In genomic region chr22:25933158-25933788, GRCh38 we compare ENCODE assay signal across 22 cellular contexts.
A peak's percentile ranks its signal among the peaks of the same experiment; 100 is the strongest.
DNase-seq lines count a peak whose midpoint lies in the region; FAIRE-seq and TF ChIP-seq lines count a peak whose summit lies in the region.
"Had no signal": no experiment of that assay in that cellular context is flagged by ENCODE, and none has a peak within 500 bp of the region (broad histone marks: within the 10 kb centered on the region; RNA-seq: fewer than 3 reads in every experiment).

No MANE protein-coding gene starts in this region.

- H3K27me3 ChIP-seq in WERI-Rb-1 (ENCODE audit: insufficient read depth, low read depth, severe bottlenecking) (no peaks in the 10 kb centered on the region), mesendoderm (ENCODE audit: insufficient read depth, low read length, poor library complexity) (no peaks in the 10 kb centered on the region)
- H3K27me3 ChIP-seq: BLaER1 had no signal

- intact Hi-C loops in head of caudate nucleus (cut with DNase I) = no loop called here

- H3K9me3 ChIP-seq in HEK293 (ENCODE audit: control insufficient read depth, insufficient read depth, low read depth, low read length) = no peaks in the 10 kb centered on the region
- H3K9me3 ChIP-seq in WERI-Rb-1 (ENCODE audit: severe bottlenecking) = peaks cover 10% of the 10 kb centered on the region
- H3K9me3 ChIP-seq: Caco-2 had no signal

- no peak overlapping the region for H3K9ac ChIP-seq in mesendoderm (ENCODE audit: low read length)
- H3K9ac ChIP-seq: BLaER1 had no signal

- POLR2A ChIA-PET in HEK293 (lab: Yijun Ruan, JAX) = no interaction called here

- no peak for TF ChIP-seq CTCF in HEK293 (tag by site-specific recombination; IDR thresholded peaks at IDR 0.05)
- no peak for TF ChIP-seq CTCF in WERI-Rb-1 (IDR thresholded peaks at IDR 0.05; ENCODE audit: low read depth, low read length)

- H4K8ac ChIP-seq in mesendoderm (ENCODE audit: low read depth, low read length) = no peak overlapping the region

- H3K4me2 ChIP-seq in mesendoderm (ENCODE audit: low read length) = no peak overlapping the region
- H3K4me2 ChIP-seq: BLaER1, GM23338 had no signal

- DNase-seq in WERI-Rb-1 (peak; percentile 58), mesendoderm (peak; percentile 60), urothelium cell line (ENCODE audit: low spot score) (no peak), head of caudate nucleus (no peak), NCI-H146 (lab: John Stamatoyannopoulos, UW) (no peak)
- DNase-seq in stimulated activated naive CD4-positive, alpha-beta T cell treated with Interleukin-2 at 50 U/mL for 16 hours (lab: John Stamatoyannopoulos, UW) = no peak
- DNase-seq: Caco-2; CD4-positive, CD25-positive, alpha-beta regulatory T cell; CD8-positive, alpha-beta T cell; DMS153; DND-41; H9; HFFc6 had no signal

- FAIRE-seq in urothelium cell line (lab: Jason Lieb, UNC) = peak; percentile 88
- FAIRE-seq: A204.1, G401.6, GM12892, GM19239 had no signal

- H3K4ac ChIP-seq in mesendoderm (ENCODE audit: low read depth, low read length) = no peak overlapping the region

- no peak overlapping the region for H2AK5ac ChIP-seq in mesendoderm (ENCODE audit: low read length)

- CTCF ChIA-PET in HEK293 (lab: Yijun Ruan, JAX) = interaction anchor here (0.7 to 1.0 kb wide), 3 partner anchors 15 to 30 kb away, joined by 4 to 6 read pairs (median 4); no protein-coding TSS in a partner anchor

- H2BK5ac ChIP-seq in mesendoderm (ENCODE audit: low read length) = no peak overlapping the region

- no peak overlapping the region for H3K18ac ChIP-seq in mesendoderm (ENCODE audit: low read length)

- WGBS in mesendoderm (ENCODE audit: extremely low coverage, insufficient coverage, low lambda C conversion rate) = no CpG with 5 or more reads among the region's 3 CpGs

- H2BK120ac ChIP-seq in mesendoderm (ENCODE audit: low read depth, low read length) = no peak overlapping the region

- no peaks in the 10 kb centered on the region for H3K79me1 ChIP-seq in mesendoderm (ENCODE audit: low read length)

- H3K4me3 ChIP-seq in HEK293 (ENCODE audit: low read depth, low read length) = no peak overlapping the region
- H3K4me3 ChIP-seq in WERI-Rb-1 (ENCODE audit: low read depth, low read length) = no peak overlapping the region
- no peak overlapping the region for H3K4me3 ChIP-seq in mesendoderm (ENCODE audit: low read length)
- H3K4me3 ChIP-seq: BLaER1, GM23338 had no signal

- no peak overlapping the region for H3K23ac ChIP-seq in mesendoderm (ENCODE audit: low read length)

- H3K36me3 ChIP-seq in HEK293 (ENCODE audit: control insufficient read depth in 2 of 2, insufficient read depth in 1 of 2, low read length in 2 of 2) (no peaks in the 10 kb centered on the region), WERI-Rb-1 (no peaks in the 10 kb centered on the region), mesendoderm (ENCODE audit: control insufficient read depth, insufficient read depth, low read length) (no peaks in the 10 kb centered on the region)
- H3K36me3 ChIP-seq: BLaER1 had no signal

- peak overlapping the region; percentile 2 for H3K56ac ChIP-seq in mesendoderm (ENCODE audit: low read length)

- H3K27ac ChIP-seq in HEK293 (ENCODE audit: extremely low read depth, low read depth, low read length) (no peak overlapping the region), WERI-Rb-1 (no peak overlapping the region), mesendoderm (ENCODE audit: low read depth, low read length) (no peak overlapping the region)
- H3K27ac ChIP-seq: 22Rv1, BLaER1, C4-2B had no signal

- no peaks in the 10 kb centered on the region for H3K79me2 ChIP-seq in mesendoderm (ENCODE audit: control insufficient read depth, insufficient read depth, low read length)

- no peak overlapping the region for H4K5ac ChIP-seq in mesendoderm (ENCODE audit: low read length)

- no peak overlapping the region for H2BK15ac ChIP-seq in mesendoderm (replicated peaks; ENCODE audit: low read depth)

- peaks cover 13% of the 10 kb centered on the region for H3K4me1 ChIP-seq in HEK293 (ENCODE audit: control insufficient read depth, insufficient read depth, low read length)
- peaks cover 11% of the 10 kb centered on the region for H3K4me1 ChIP-seq in mesendoderm (ENCODE audit: control insufficient read depth, low read depth, low read length)
- H3K4me1 ChIP-seq: BLaER1, Caco-2 had no signal

TF ChIP-seq in HEK293, 187 proteins besides CTCF, POLR2A, EP300 and RAD21:
- TF ChIP-seq, protein P1, sequence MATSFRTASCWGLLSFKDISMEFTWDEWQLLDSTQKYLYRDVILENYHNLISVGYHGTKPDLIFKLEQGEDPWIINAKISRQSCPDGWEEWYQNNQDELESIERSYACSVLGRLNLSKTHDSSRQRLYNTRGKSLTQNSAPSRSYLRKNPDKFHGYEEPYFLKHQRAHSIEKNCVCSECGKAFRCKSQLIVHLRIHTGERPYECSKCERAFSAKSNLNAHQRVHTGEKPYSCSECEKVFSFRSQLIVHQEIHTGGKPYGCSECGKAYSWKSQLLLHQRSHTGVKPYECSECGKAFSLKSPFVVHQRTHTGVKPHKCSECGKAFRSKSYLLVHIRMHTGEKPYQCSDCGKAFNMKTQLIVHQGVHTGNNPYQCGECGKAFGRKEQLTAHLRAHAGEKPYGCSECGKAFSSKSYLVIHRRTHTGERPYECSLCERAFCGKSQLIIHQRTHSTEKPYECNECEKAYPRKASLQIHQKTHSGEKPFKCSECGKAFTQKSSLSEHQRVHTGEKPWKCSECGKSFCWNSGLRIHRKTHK (tag by site-specific recombination; IDR thresholded peaks at IDR 0.05) = peak; percentile 98
- TF ChIP-seq ZFHX2 (tag by site-specific recombination; conservative IDR thresholded peaks at IDR 0.05) (no peak), SETDB1 (IDR thresholded peaks at IDR 0.05; ENCODE audit: insufficient read length, low read length) (peak; percentile 61)

Comparison
In these comparisons a context has a peak if more than half of its experiments do, and no peak if none do; other contexts are left out.
1. DNase-seq: peak in WERI-Rb-1 (single experiment) and mesendoderm (single experiment); none in urothelium cell line (single experiment), head of caudate nucleus (0 of 42), NCI-H146 (single experiment) and stimulated activated naive CD4-positive, alpha-beta T cell treated with Interleukin-2 at 50 U/mL for 16 hours (single experiment).